In the genomic region with DNA sequence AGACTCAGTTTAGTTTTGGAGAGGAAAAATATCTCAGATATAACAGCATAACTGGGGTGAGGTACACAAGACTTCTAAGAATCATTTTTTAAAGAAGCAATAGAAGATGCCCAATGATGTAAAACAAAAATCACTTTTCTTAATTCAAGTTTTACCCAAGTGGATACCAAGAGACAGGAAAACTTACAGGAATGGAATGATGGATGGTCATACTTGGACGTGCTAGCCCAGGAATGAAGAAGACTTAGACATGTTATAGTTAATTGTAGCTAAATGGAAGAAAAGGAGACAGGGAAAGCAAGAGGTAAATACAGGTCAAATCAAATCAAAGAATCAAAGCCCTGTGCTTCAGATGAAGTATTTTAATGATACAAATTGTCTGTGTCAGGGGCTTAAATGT, we compare ENCODE assay signal across 2 cellular contexts.
TF ChIP-seq lines count a peak whose summit lies in the region.

No MANE protein-coding gene starts in this region.

TF ChIP-seq in HCT116, 20 proteins besides CTCF, POLR2A, EP300 and RAD21 (continued from another document):
- TF ChIP-seq, protein P1, sequence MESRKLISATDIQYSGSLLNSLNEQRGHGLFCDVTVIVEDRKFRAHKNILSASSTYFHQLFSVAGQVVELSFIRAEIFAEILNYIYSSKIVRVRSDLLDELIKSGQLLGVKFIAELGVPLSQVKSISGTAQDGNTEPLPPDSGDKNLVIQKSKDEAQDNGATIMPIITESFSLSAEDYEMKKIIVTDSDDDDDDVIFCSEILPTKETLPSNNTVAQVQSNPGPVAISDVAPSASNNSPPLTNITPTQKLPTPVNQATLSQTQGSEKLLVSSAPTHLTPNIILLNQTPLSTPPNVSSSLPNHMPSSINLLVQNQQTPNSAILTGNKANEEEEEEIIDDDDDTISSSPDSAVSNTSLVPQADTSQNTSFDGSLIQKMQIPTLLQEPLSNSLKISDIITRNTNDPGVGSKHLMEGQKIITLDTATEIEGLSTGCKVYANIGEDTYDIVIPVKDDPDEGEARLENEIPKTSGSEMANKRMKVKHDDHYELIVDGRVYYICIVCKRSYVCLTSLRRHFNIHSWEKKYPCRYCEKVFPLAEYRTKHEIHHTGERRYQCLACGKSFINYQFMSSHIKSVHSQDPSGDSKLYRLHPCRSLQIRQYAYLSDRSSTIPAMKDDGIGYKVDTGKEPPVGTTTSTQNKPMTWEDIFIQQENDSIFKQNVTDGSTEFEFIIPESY (IDR thresholded peaks at IDR 0.05; ENCODE audit: extremely low read depth, insufficient replicate concordance, low read length) = no peak
- no peak for TF ChIP-seq SP1 (IDR thresholded peaks at IDR 0.05; ENCODE audit: low read depth)
- no peak for TF ChIP-seq FOSL1 (IDR thresholded peaks at IDR 0.05; ENCODE audit: low read depth)
- no peak for TF ChIP-seq YY1 (IDR thresholded peaks at IDR 0.05; ENCODE audit: extremely low read depth, insufficient replicate concordance, low read depth, low read length)
- TF ChIP-seq, protein P2, sequence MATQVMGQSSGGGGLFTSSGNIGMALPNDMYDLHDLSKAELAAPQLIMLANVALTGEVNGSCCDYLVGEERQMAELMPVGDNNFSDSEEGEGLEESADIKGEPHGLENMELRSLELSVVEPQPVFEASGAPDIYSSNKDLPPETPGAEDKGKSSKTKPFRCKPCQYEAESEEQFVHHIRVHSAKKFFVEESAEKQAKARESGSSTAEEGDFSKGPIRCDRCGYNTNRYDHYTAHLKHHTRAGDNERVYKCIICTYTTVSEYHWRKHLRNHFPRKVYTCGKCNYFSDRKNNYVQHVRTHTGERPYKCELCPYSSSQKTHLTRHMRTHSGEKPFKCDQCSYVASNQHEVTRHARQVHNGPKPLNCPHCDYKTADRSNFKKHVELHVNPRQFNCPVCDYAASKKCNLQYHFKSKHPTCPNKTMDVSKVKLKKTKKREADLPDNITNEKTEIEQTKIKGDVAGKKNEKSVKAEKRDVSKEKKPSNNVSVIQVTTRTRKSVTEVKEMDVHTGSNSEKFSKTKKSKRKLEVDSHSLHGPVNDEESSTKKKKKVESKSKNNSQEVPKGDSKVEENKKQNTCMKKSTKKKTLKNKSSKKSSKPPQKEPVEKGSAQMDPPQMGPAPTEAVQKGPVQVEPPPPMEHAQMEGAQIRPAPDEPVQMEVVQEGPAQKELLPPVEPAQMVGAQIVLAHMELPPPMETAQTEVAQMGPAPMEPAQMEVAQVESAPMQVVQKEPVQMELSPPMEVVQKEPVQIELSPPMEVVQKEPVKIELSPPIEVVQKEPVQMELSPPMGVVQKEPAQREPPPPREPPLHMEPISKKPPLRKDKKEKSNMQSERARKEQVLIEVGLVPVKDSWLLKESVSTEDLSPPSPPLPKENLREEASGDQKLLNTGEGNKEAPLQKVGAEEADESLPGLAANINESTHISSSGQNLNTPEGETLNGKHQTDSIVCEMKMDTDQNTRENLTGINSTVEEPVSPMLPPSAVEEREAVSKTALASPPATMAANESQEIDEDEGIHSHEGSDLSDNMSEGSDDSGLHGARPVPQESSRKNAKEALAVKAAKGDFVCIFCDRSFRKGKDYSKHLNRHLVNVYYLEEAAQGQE (IDR thresholded peaks at IDR 0.05; ENCODE audit: low read depth) = no peak
- TF ChIP-seq SRF (IDR thresholded peaks at IDR 0.05; ENCODE audit: low read depth) = no peak
- no peak for TF ChIP-seq MAX (IDR thresholded peaks at IDR 0.05)
- no peak for TF ChIP-seq EZH2 (IDR thresholded peaks at IDR 0.05)
- no peak for TF ChIP-seq SIN3A (IDR thresholded peaks at IDR 0.05; ENCODE audit: low read depth)
- TF ChIP-seq EGR1 (IDR thresholded peaks at IDR 0.05; ENCODE audit: low read depth) = no peak
- no peak for TF ChIP-seq POLR2AphosphoS5 (IDR thresholded peaks at IDR 0.05; ENCODE audit: low read depth, low read length)
- no peak for TF ChIP-seq CBX3 (IDR thresholded peaks at IDR 0.05; ENCODE audit: low read depth)
- TF ChIP-seq EZH2phosphoT487 (IDR thresholded peaks at IDR 0.05; ENCODE audit: borderline replicate concordance) = no peak
- no peak for TF ChIP-seq JUND (IDR thresholded peaks at IDR 0.05)
- TF ChIP-seq CEBPB (IDR thresholded peaks at IDR 0.05; ENCODE audit: low read depth) = no peak
- no peak for TF ChIP-seq ZFX (IDR thresholded peaks at IDR 0.05)
- no peak for TF ChIP-seq TCF7L2 (IDR thresholded peaks at IDR 0.05; ENCODE audit: borderline replicate concordance, extremely low read depth, insufficient read depth, insufficient read length)

TF ChIP-seq in SK-N-SH treated with all-trans-retinoic acid at 6 μM for 48 hours, 23 proteins besides CTCF, POLR2A, EP300 and RAD21:
- TF ChIP-seq, protein P3, sequence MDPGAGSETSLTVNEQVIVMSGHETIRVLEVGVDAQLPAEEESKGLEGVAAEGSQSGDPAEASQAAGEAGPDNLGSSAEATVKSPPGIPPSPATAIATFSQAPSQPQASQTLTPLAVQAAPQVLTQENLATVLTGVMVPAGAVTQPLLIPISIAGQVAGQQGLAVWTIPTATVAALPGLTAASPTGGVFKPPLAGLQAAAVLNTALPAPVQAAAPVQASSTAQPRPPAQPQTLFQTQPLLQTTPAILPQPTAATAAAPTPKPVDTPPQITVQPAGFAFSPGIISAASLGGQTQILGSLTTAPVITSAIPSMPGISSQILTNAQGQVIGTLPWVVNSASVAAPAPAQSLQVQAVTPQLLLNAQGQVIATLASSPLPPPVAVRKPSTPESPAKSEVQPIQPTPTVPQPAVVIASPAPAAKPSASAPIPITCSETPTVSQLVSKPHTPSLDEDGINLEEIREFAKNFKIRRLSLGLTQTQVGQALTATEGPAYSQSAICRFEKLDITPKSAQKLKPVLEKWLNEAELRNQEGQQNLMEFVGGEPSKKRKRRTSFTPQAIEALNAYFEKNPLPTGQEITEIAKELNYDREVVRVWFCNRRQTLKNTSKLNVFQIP (CRISPR knock-in tag; IDR thresholded peaks at IDR 0.05; ENCODE audit: borderline replicate concordance, low read depth) = no peak
- TF ChIP-seq TSHZ2 (CRISPR knock-in tag; IDR thresholded peaks at IDR 0.05) = no peak
- TF ChIP-seq PATZ1 (CRISPR knock-in tag; IDR thresholded peaks at IDR 0.05; ENCODE audit: borderline replicate concordance) = no peak
- TF ChIP-seq TCF4 (CRISPR knock-in tag; IDR thresholded peaks at IDR 0.05; ENCODE audit: borderline replicate concordance) = no peak
- TF ChIP-seq CSDC2 (CRISPR knock-in tag; IDR thresholded peaks at IDR 0.05) = no peak
- no peak for TF ChIP-seq RARB (CRISPR knock-in tag; IDR thresholded peaks at IDR 0.05)
- no peak for TF ChIP-seq ZFP3 (CRISPR knock-in tag; IDR thresholded peaks at IDR 0.05)
- TF ChIP-seq SNAI2 (CRISPR knock-in tag; IDR thresholded peaks at IDR 0.05) = no peak
- TF ChIP-seq, protein P4, sequence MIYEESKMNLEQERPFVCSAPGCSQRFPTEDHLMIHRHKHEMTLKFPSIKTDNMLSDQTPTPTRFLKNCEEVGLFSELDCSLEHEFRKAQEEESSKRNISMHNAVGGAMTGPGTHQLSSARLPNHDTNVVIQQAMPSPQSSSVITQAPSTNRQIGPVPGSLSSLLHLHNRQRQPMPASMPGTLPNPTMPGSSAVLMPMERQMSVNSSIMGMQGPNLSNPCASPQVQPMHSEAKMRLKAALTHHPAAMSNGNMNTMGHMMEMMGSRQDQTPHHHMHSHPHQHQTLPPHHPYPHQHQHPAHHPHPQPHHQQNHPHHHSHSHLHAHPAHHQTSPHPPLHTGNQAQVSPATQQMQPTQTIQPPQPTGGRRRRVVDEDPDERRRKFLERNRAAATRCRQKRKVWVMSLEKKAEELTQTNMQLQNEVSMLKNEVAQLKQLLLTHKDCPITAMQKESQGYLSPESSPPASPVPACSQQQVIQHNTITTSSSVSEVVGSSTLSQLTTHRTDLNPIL (CRISPR knock-in tag; IDR thresholded peaks at IDR 0.05; ENCODE audit: low read depth) = no peak
- no peak for TF ChIP-seq CSRNP3 (CRISPR knock-in tag; IDR thresholded peaks at IDR 0.05)
- no peak for TF ChIP-seq OSR1 (CRISPR knock-in tag; IDR thresholded peaks at IDR 0.05)
- TF ChIP-seq ZNF70 (CRISPR knock-in tag; IDR thresholded peaks at IDR 0.05) = no peak
- no peak for TF ChIP-seq ZNF565 (CRISPR knock-in tag; conservative IDR thresholded peaks at IDR 0.05; ENCODE audit: low read depth)
- no peak for TF ChIP-seq ZNF8 (CRISPR knock-in tag; IDR thresholded peaks at IDR 0.05)
- TF ChIP-seq ARNTL (CRISPR knock-in tag; IDR thresholded peaks at IDR 0.05; ENCODE audit: borderline replicate concordance, low read depth) = no peak
- no peak for TF ChIP-seq PPARA (CRISPR knock-in tag; IDR thresholded peaks at IDR 0.05; ENCODE audit: borderline replicate concordance)
